ENCODE assay signal across 19 cellular contexts in genomic region chr1:26779093-26779668, GRCh38. TPM values are rescaled to one million over a fixed set of nuclear protein-coding genes. Genes with fewer than 3 reads are reported as not detected.
DNase-seq lines count a peak whose midpoint lies in the region; ATAC-seq and TF ChIP-seq lines count a peak whose summit lies in the region.
"Had no signal": no experiment of that assay in that cellular context is flagged by ENCODE, and none has a peak within 500 bp of the region (broad histone marks: within the 10 kb centered on the region; RNA-seq: fewer than 3 reads in every experiment).

No MANE protein-coding gene starts in this region.

- intact Hi-C loops in activated T-helper 2 cell treated with anti-CD3 and anti-CD28 coated beads, Interferon-gamma antibody, Interleukin-2, Interleukin-4, amounts not matched to agents 10 μg/mL and 5 μg/mL and 100 μg/mL, durations not matched to agents 14 hours and 24 hours and 36 hours (cut with micrococcal nuclease), result no loop called here
- intact Hi-C loops in natural killer cell (cut with micrococcal nuclease), result no loop called here

- POLR2A ChIA-PET in CD8-positive, alpha-beta memory T cell (lab: Charles Lee), result no interaction called here

- H3K9me3 ChIP-seq in CD8-positive, alpha-beta memory T cell (ENCODE audit: low read length), result no peaks in the 10 kb centered on the region
- H3K9me3 ChIP-seq: adrenal gland, vagina had no signal

- H3K9me3 Mint-ChIP-seq in CD8-positive, alpha-beta memory T cell, result no peaks in the 10 kb centered on the region
- H3K9me3 Mint-ChIP-seq in IgD-negative memory B cell (no peaks in the 10 kb centered on the region), natural killer cell (no peaks in the 10 kb centered on the region)
- H3K9me3 Mint-ChIP-seq in activated T-helper 2 cell treated with anti-CD3 and anti-CD28 coated beads, Interferon-gamma antibody, Interleukin-2, Interleukin-4, amounts not matched to agents 10 μg/mL and 5 μg/mL and 100 μg/mL, durations not matched to agents 14 hours and 24 hours and 36 hours, result no peaks in the 10 kb centered on the region

- no peak overlapping the region for H3K4me3 Mint-ChIP-seq in CD8-positive, alpha-beta memory T cell
- H3K4me3 Mint-ChIP-seq in IgD-negative memory B cell (no peak overlapping the region), natural killer cell (no peak overlapping the region)
- no peak overlapping the region for H3K4me3 Mint-ChIP-seq in activated T-helper 2 cell treated with anti-CD3 and anti-CD28 coated beads, Interferon-gamma antibody, Interleukin-2, Interleukin-4, amounts not matched to agents 10 μg/mL and 5 μg/mL and 100 μg/mL, durations not matched to agents 14 hours and 24 hours and 36 hours (ENCODE audit: low read depth)

- ATAC-seq in natural killer cell (no peak), GM18502 (IDR thresholded peaks at IDR 0.05; ENCODE audit: poor library complexity, unreplicated experiment) (no peak)
- ATAC-seq: left cardiac atrium had no signal

- no peak for DNase-seq in CD8-positive, alpha-beta memory T cell
- no peak for DNase-seq in activated T-helper 2 cell treated with anti-CD3 and anti-CD28 coated beads, Interferon-gamma antibody, Interleukin-2, Interleukin-4, amounts not matched to agents 10 μg/mL and 5 μg/mL and 100 μg/mL, durations not matched to agents 14 hours and 24 hours and 36 hours (ENCODE audit: low spot score)
- DNase-seq in natural killer cell, result no peak
- DNase-seq in dermis blood vessel endothelial cell, result no peak
- DNase-seq in iPS-NIHi11 (ENCODE audit: low spot score), result no peak
- DNase-seq: activated CD8-positive, alpha-beta memory T cell treated with anti-CD3 and anti-CD28 coated beads for 24 hours; adrenal gland; cortex of kidney; left cardiac atrium; NCI-H2029 treated with DMSO at 0.1 percent for 48 hours; NCI-H526; RPMI8226; stimulated activated CD4-positive, alpha-beta T cell treated with anti-CD3 and anti-CD28 coated beads, Interleukin-2, amount 100 ng/mL, for 48 hours; T-helper 2 cell had no signal

- H3K27ac ChIP-seq in CD8-positive, alpha-beta memory T cell (ENCODE audit: low read depth, low read length), result no peak overlapping the region
- H3K27ac ChIP-seq: adrenal gland, hepatocyte, KMS-11, vagina had no signal

- no peaks in the 10 kb centered on the region for H3K27me3 ChIP-seq in CD8-positive, alpha-beta memory T cell (ENCODE audit: insufficient read depth, low read length, poor library complexity, severe bottlenecking)
- H3K27me3 ChIP-seq: adrenal gland, hepatocyte, vagina had no signal

- H3K36me3 ChIP-seq in CD8-positive, alpha-beta memory T cell (ENCODE audit: insufficient read depth, low read length), result peaks cover 63% of the 10 kb centered on the region

- H3K36me3 Mint-ChIP-seq in CD8-positive, alpha-beta memory T cell, result peaks cover 14 to 85% (median 29%) of the 10 kb centered on the region in 3 donors
- H3K36me3 Mint-ChIP-seq in IgD-negative memory B cell, result no peaks in the 10 kb centered on the region
- H3K36me3 Mint-ChIP-seq in activated T-helper 2 cell treated with anti-CD3 and anti-CD28 coated beads, Interferon-gamma antibody, Interleukin-2, Interleukin-4, amounts not matched to agents 10 μg/mL and 5 μg/mL and 100 μg/mL, durations not matched to agents 14 hours and 24 hours and 36 hours (ENCODE audit: low read depth), result peaks cover 79% of the 10 kb centered on the region
- peaks cover 17% of the 10 kb centered on the region for H3K36me3 Mint-ChIP-seq in natural killer cell

- H3K27me3 Mint-ChIP-seq in CD8-positive, alpha-beta memory T cell, result no peaks in the 10 kb centered on the region
- H3K27me3 Mint-ChIP-seq in IgD-negative memory B cell (no peaks in the 10 kb centered on the region), natural killer cell (ENCODE audit: low read depth in 2 of 2) (no peaks in the 10 kb centered on the region)
- no peaks in the 10 kb centered on the region for H3K27me3 Mint-ChIP-seq in activated T-helper 2 cell treated with anti-CD3 and anti-CD28 coated beads, Interferon-gamma antibody, Interleukin-2, Interleukin-4, amounts not matched to agents 10 μg/mL and 5 μg/mL and 100 μg/mL, durations not matched to agents 14 hours and 24 hours and 36 hours (ENCODE audit: low read depth)

- H3K4me3 ChIP-seq in CD8-positive, alpha-beta memory T cell (ENCODE audit: low read length), result no peak overlapping the region
- H3K4me3 ChIP-seq: adrenal gland, hepatocyte, vagina had no signal

- H3K27ac Mint-ChIP-seq in CD8-positive, alpha-beta memory T cell, result peak overlapping the region in 7 of 8 donors; percentile 0 to 84 (median 47)
- H3K27ac Mint-ChIP-seq in IgD-negative memory B cell (peak overlapping the region in 2 of 3 donors; percentile 46 to 63), natural killer cell (peak overlapping the region; percentile 56 to 74)
- peak overlapping the region; percentile 22 for H3K27ac Mint-ChIP-seq in activated T-helper 2 cell treated with anti-CD3 and anti-CD28 coated beads, Interferon-gamma antibody, Interleukin-2, Interleukin-4, amounts not matched to agents 10 μg/mL and 5 μg/mL and 100 μg/mL, durations not matched to agents 14 hours and 24 hours and 36 hours

- H3K4me1 ChIP-seq in CD8-positive, alpha-beta memory T cell (ENCODE audit: insufficient read depth, low read length), result peaks cover 6% of the 10 kb centered on the region

- peaks cover 31 to 52% (median 42%) of the 10 kb centered on the region in 3 donors for H3K4me1 Mint-ChIP-seq in CD8-positive, alpha-beta memory T cell
- H3K4me1 Mint-ChIP-seq in IgD-negative memory B cell (peaks cover 4 to 25% (median 18%) of the 10 kb centered on the region in 3 donors), natural killer cell (peaks cover 30 to 53% of the 10 kb centered on the region in 2 donors)
- peaks cover 22% of the 10 kb centered on the region for H3K4me1 Mint-ChIP-seq in activated T-helper 2 cell treated with anti-CD3 and anti-CD28 coated beads, Interferon-gamma antibody, Interleukin-2, Interleukin-4, amounts not matched to agents 10 μg/mL and 5 μg/mL and 100 μg/mL, durations not matched to agents 14 hours and 24 hours and 36 hours (ENCODE audit: low read depth)

- TF ChIP-seq CTCF in natural killer cell (IDR thresholded peaks at IDR 0.05), result no peak

- CTCF ChIA-PET in CD8-positive, alpha-beta memory T cell (lab: Charles Lee), result interaction anchor here (0.9 to 1.9 kb wide), 5 partner anchors 10 to 87 kb away, joined by 3 to 6 read pairs (median 3); no protein-coding TSS in a partner anchor

RNA-seq across cellular contexts. Expression of gene PIGV, which starts 8.6 kb away (rescaled TPM):
- 10 to 100 TPM; 23.6 to 24.9 TPM for total RNA-seq in CD8-positive, alpha-beta memory T cell
- 19.1 TPM for polyA plus RNA-seq in CD8-positive, alpha-beta memory T cell
- 10.6 TPM for polyA plus RNA-seq in IgD-negative memory B cell
- 19.4 and 20.1 TPM in 2 replicates for total RNA-seq in activated T-helper 2 cell treated with anti-CD3 and anti-CD28 coated beads, Interferon-gamma antibody, Interleukin-2, Interleukin-4, amounts not matched to agents 10 μg/mL and 5 μg/mL and 100 μg/mL, durations not matched to agents 14 hours and 24 hours and 36 hours
- total RNA-seq in natural killer cell, result 10 to 100 TPM; 23.1 to 35.2 (median 30.3) TPM
- total RNA-seq in dermis blood vessel endothelial cell, result 9.4 and 10.1 TPM in 2 replicates

RNA-seq across cellular contexts. Expression of gene ZDHHC18, which starts 47.3 kb away (rescaled TPM):
- total RNA-seq in CD8-positive, alpha-beta memory T cell, result 10 to 100 TPM; 61.5 to 66.0 TPM
- 21.7 TPM for polyA plus RNA-seq in CD8-positive, alpha-beta memory T cell
- polyA plus RNA-seq in IgD-negative memory B cell, result 4.3 TPM
- total RNA-seq in activated T-helper 2 cell treated with anti-CD3 and anti-CD28 coated beads, Interferon-gamma antibody, Interleukin-2, Interleukin-4, amounts not matched to agents 10 μg/mL and 5 μg/mL and 100 μg/mL, durations not matched to agents 14 hours and 24 hours and 36 hours, result 62.7 and 64.3 TPM in 2 replicates
- total RNA-seq in natural killer cell (10 to 100 TPM; 70.0 to 74.6 (median 72.3) TPM), dermis blood vessel endothelial cell (6.8 and 9.2 TPM in 2 replicates)
